14 cellular contexts compared by ENCODE assay signal in the genomic region with DNA sequence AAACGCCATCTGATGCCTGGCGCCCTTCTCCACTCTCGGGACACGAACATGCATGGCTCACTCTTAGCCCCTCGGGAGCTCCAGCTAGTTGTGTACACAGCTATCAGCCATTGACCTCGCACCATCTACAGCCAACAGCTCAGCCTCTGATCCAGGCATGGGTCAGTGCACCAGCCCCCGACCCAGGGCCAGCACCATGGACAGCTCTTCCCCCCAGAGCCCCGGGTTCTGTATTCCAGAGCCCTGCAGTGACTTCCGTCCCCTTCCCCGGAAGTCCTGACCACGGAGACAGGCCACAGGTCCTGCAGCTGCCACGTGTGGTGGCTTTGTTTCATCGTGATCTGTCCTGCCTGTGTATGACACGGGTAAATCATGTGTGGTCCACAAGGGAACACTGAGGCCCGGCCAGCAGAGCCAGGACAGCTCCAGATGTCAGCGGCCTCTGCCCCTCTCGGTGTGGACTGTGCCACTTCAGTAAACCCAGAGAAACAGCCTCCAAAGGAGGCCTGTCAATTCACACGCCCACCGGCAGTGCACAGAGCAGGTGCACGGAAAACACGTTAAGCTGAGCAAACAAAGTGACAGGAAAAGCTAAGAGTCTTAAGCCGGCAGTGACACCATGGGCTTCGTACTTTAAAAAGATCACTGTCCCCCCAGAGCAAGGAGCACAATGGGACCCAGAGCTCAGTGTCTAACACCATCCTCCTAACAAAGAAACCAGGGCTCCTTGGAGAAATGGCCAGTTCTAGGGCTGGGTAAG. TPM values are rescaled to one million over a fixed set of nuclear protein-coding genes. Genes with fewer than 3 reads are reported as not detected.
DNase-seq lines count a peak whose midpoint lies in the region; ATAC-seq, FAIRE-seq and TF ChIP-seq lines count a peak whose summit lies in the region.
"Had no signal": no experiment of that assay in that cellular context is flagged by ENCODE, and none has a peak within 500 bp of the region (broad histone marks: within the 10 kb centered on the region; RNA-seq: fewer than 3 reads in every experiment).

No MANE protein-coding gene starts in this region.

- FAIRE-seq in GM12892 (lab: Jason Lieb, UNC): no peak
- FAIRE-seq: bronchial epithelial cell had no signal

- H3K9me3 Mint-ChIP-seq in GM23338 (no peaks in the 10 kb centered on the region; the same call in 2 of the 3 replicates), WTC11 (no peaks in the 10 kb centered on the region), nephron progenitor cell (no peaks in the 10 kb centered on the region)
- no peaks in the 10 kb centered on the region for H3K9me3 Mint-ChIP-seq in activated naive CD4-positive, alpha-beta T cell treated with anti-CD3 and anti-CD28 coated beads, Interleukin-2, amount 50 U/mL, for 72 hours
- H3K9me3 Mint-ChIP-seq: activated CD8-positive, alpha-beta T cell treated with anti-CD3 and anti-CD28 coated beads for 36 hours; CD4-positive, alpha-beta T cell had no signal

- H3K9me2 ChIP-seq in GM23338 (ENCODE audit: insufficient read depth): no peaks in the 10 kb centered on the region

- H3K36me3 Mint-ChIP-seq in GM23338 (ENCODE audit: low read depth) (no peaks in the 10 kb centered on the region; the same call in 2 of the 3 replicates), WTC11 (no peaks in the 10 kb centered on the region), nephron progenitor cell (ENCODE audit: low read depth) (no peaks in the 10 kb centered on the region)
- no peaks in the 10 kb centered on the region for H3K36me3 Mint-ChIP-seq in activated naive CD4-positive, alpha-beta T cell treated with anti-CD3 and anti-CD28 coated beads, Interleukin-2, amount 50 U/mL, for 72 hours

- DNase-seq in GM23338 (ENCODE audit: low spot score): peak; percentile 69
- DNase-seq in NB4 (ENCODE audit: low read depth): peak; percentile 51
- DNase-seq in WTC11 (ENCODE audit: low spot score): peak; percentile 67
- peak; percentile 81 for DNase-seq in nephron progenitor cell
- no peak for DNase-seq in GM12892 (ENCODE audit: insufficient read length)
- DNase-seq in activated naive CD4-positive, alpha-beta T cell treated with anti-CD3 and anti-CD28 coated beads, Interleukin-2, amount 50 U/mL, for 72 hours (ENCODE audit: low spot score in 2 of 2): no peak
- no peak for DNase-seq in smooth muscle cell (lab: John Stamatoyannopoulos, UW; ENCODE audit: unreplicated experiment)
- DNase-seq: activated CD8-positive, alpha-beta T cell treated with anti-CD3 and anti-CD28 coated beads for 36 hours; activated gamma-delta T cell; CD4-positive, alpha-beta T cell; mammary epithelial cell; testis had no signal

- no peaks in the 10 kb centered on the region for H3K79me2 ChIP-seq in GM23338 (replicated peaks; ENCODE audit: insufficient read depth)
- H3K79me2 ChIP-seq in smooth muscle cell (ENCODE audit: low read depth): no peaks in the 10 kb centered on the region

- no peak overlapping the region for H3K9ac ChIP-seq in smooth muscle cell (ENCODE audit: low read depth)

- H3F3A ChIP-seq in GM23338 (replicated peaks; ENCODE audit: low read depth) (no peaks in the 10 kb centered on the region), smooth muscle cell (ENCODE audit: low read depth) (no peaks in the 10 kb centered on the region)

- TF ChIP-seq CTCF in GM23338 (conservative IDR thresholded peaks at IDR 0.05; ENCODE audit: low read depth in 2 of 2) (no peak), NB4 (IDR thresholded peaks at IDR 0.05; ENCODE audit: low read depth, low read length) (no peak), WTC11 (IDR thresholded peaks at IDR 0.05) (no peak), nephron progenitor cell (IDR thresholded peaks at IDR 0.05) (no peak), smooth muscle cell (IDR thresholded peaks at IDR 0.05; ENCODE audit: borderline replicate concordance, insufficient read depth, poor library complexity, severe bottlenecking) (no peak)

- 76% methylated on average over 23 of the region's 23 CpGs for WGBS in smooth muscle cell (ENCODE audit: low lambda C conversion rate)

- H3K4me3 Mint-ChIP-seq in GM23338 (no peak overlapping the region), WTC11 (no peak overlapping the region), nephron progenitor cell (no peak overlapping the region)
- H3K4me3 Mint-ChIP-seq: activated CD8-positive, alpha-beta T cell treated with anti-CD3 and anti-CD28 coated beads for 36 hours; CD4-positive, alpha-beta T cell had no signal

- H3K27ac ChIP-seq in GM23338 (ENCODE audit: low read depth) (no peak overlapping the region), smooth muscle cell (ENCODE audit: low read depth) (no peak overlapping the region)
- H3K27ac ChIP-seq: testis had no signal

- H3K4me2 ChIP-seq in GM23338 (no peak overlapping the region), smooth muscle cell (no peak overlapping the region)

- CTCF ChIA-PET in WTC11 (lab: Charles Lee): interaction anchor here (0.8 to 1.5 kb wide), 5 partner anchors 13 to 111 kb away, joined by 3 to 10 read pairs (median 3); a partner anchor contains a TSS

- H3K27me3 ChIP-seq in GM23338 (ENCODE audit: insufficient read depth) (no peaks in the 10 kb centered on the region), smooth muscle cell (ENCODE audit: low read depth) (no peaks in the 10 kb centered on the region)
- H3K27me3 ChIP-seq: heart left ventricle, testis had no signal

- H3K9me3 ChIP-seq in smooth muscle cell (replicated peaks; ENCODE audit: low read depth): no peaks in the 10 kb centered on the region
- H3K9me3 ChIP-seq: testis had no signal

- H3K4me1 ChIP-seq in GM23338 (ENCODE audit: insufficient read depth): no peaks in the 10 kb centered on the region
- H3K4me1 ChIP-seq in smooth muscle cell (ENCODE audit: low read depth): no peaks in the 10 kb centered on the region

- H3K4me1 Mint-ChIP-seq in GM23338 (peaks cover 18% of the 10 kb centered on the region), WTC11 (peaks cover 10% of the 10 kb centered on the region), nephron progenitor cell (peaks cover 15% of the 10 kb centered on the region)

- POLR2A ChIA-PET in WTC11 (lab: Charles Lee): interaction anchor here (0.9 kb wide), 1 partner anchor 588 kb away, joined by 3 read pairs; no protein-coding TSS in a partner anchor

- ATAC-seq in GM23338 (peak; percentile 75), WTC11 (peak; percentile 38; the same call in 1 of the 2 replicates)
- ATAC-seq in activated naive CD4-positive, alpha-beta T cell treated with anti-CD3 and anti-CD28 coated beads, Interleukin-2, amount 50 U/mL, for 72 hours: no peak
- ATAC-seq: activated CD8-positive, alpha-beta T cell treated with anti-CD3 and anti-CD28 coated beads for 36 hours; heart left ventricle had no signal

- TF ChIP-seq POLR2A in NB4 (IDR thresholded peaks at IDR 0.05; ENCODE audit: extremely low read depth, insufficient read length) (no peak), GM12892 (IDR thresholded peaks at IDR 0.05; ENCODE audit: low read depth, low read length) (no peak)

- H3K36me3 ChIP-seq in GM23338 (ENCODE audit: insufficient read depth): no peaks in the 10 kb centered on the region
- no peaks in the 10 kb centered on the region for H3K36me3 ChIP-seq in smooth muscle cell (ENCODE audit: low read depth)
- H3K36me3 ChIP-seq: heart left ventricle had no signal

- H3K27me3 Mint-ChIP-seq in GM23338 (ENCODE audit: insufficient read depth, low read depth, poor library complexity): peaks cover 21% of the 10 kb centered on the region
- H3K27me3 Mint-ChIP-seq in WTC11 (ENCODE audit: low read depth): no peaks in the 10 kb centered on the region
- peaks cover 23% of the 10 kb centered on the region for H3K27me3 Mint-ChIP-seq in nephron progenitor cell (ENCODE audit: low read depth, poor library complexity)
- H3K27me3 Mint-ChIP-seq: activated CD8-positive, alpha-beta T cell treated with anti-CD3 and anti-CD28 coated beads for 36 hours; CD4-positive, alpha-beta T cell had no signal

- H4K20me1 ChIP-seq in GM23338 (replicated peaks; ENCODE audit: insufficient read depth): no peaks in the 10 kb centered on the region
- H4K20me1 ChIP-seq in smooth muscle cell (ENCODE audit: low read depth): no peaks in the 10 kb centered on the region

- H3K27ac Mint-ChIP-seq in GM23338 (no peak overlapping the region), WTC11 (no peak overlapping the region), nephron progenitor cell (no peak overlapping the region)
- no peak overlapping the region for H3K27ac Mint-ChIP-seq in activated naive CD4-positive, alpha-beta T cell treated with anti-CD3 and anti-CD28 coated beads, Interleukin-2, amount 50 U/mL, for 72 hours
- H3K27ac Mint-ChIP-seq: activated CD8-positive, alpha-beta T cell treated with anti-CD3 and anti-CD28 coated beads for 36 hours; CD4-positive, alpha-beta T cell had no signal

- no peak overlapping the region for H3K4me3 ChIP-seq in GM23338
- H3K4me3 ChIP-seq in NB4 (ENCODE audit: low read depth, low read length): no peak overlapping the region
- H3K4me3 ChIP-seq in smooth muscle cell: no peak overlapping the region
- H3K4me3 ChIP-seq: heart left ventricle, testis had no signal

- H2AFZ ChIP-seq in GM23338 (no peak overlapping the region), smooth muscle cell (ENCODE audit: low read depth) (no peak overlapping the region)

TF ChIP-seq in WTC11, 78 proteins besides CTCF, POLR2A, EP300 and RAD21 (continues in another document):
- no peak for TF ChIP-seq GABPB1 (CRISPR knock-in tag; IDR thresholded peaks at IDR 0.05)

RNA-seq across cellular contexts. Expression of a gene that starts 13.0 kb away (rescaled TPM):
- total RNA-seq in GM23338 (2014; rRNA removed; shearing (Covaris generic)): 8.0 and 10.2 TPM in 2 replicates
- 20.5 and 24.1 TPM in 2 replicates for polyA plus RNA-seq in GM23338 (2016; fragmentation: Nextera tagmentation; extraction: Ambion mirVana)
- 20.7 to 23.2 TPM (median 22.2 TPM) in 3 replicates for total RNA-seq in WTC11 (2021)
- 4.3 TPM for polyA plus RNA-seq in GM12892 (2012; ENCODE audit: missing spikeins)
- 10 to 100 TPM; 14.5 to 25.5 TPM for total RNA-seq in activated naive CD4-positive, alpha-beta T cell treated with anti-CD3 and anti-CD28 coated beads, Interleukin-2, amount 50 U/mL, for 72 hours
- 1.4 and 2.3 TPM in 2 replicates for total RNA-seq in smooth muscle cell
- 9.2 and 13.2 TPM in 2 replicates for polyA plus RNA-seq in smooth muscle cell

RNA-seq across cellular contexts. Expression of a gene that starts 37.3 kb away (rescaled TPM):
- 3.1 and 3.5 TPM in 2 replicates for total RNA-seq in GM23338 (2014; rRNA removed; shearing (Covaris generic))
- polyA plus RNA-seq in GM23338 (2016; fragmentation: Nextera tagmentation; extraction: Ambion mirVana) (2.2 and 2.9 TPM in 2 replicates), smooth muscle cell (11.5 and 12.8 TPM in 2 replicates)
- total RNA-seq in WTC11 (2021) (4.0 to 4.6 TPM (median 4.4 TPM) in 3 replicates), smooth muscle cell (6.3 and 7.6 TPM in 2 replicates)
- 6.3 TPM for polyA plus RNA-seq in GM12892 (2012; ENCODE audit: missing spikeins)
- total RNA-seq in activated naive CD4-positive, alpha-beta T cell treated with anti-CD3 and anti-CD28 coated beads, Interleukin-2, amount 50 U/mL, for 72 hours: 1 to 10 TPM; 4.1 to 7.2 TPM

Comparison
In these comparisons a context has a peak if more than half of its experiments do, and no peak if none do; other contexts are left out.
1. ATAC-seq: peak in GM23338 (single experiment) and WTC11 (single experiment); none in activated naive CD4-positive, alpha-beta T cell treated with anti-CD3 and anti-CD28 coated beads, Interleukin-2, amount 50 U/mL, for 72 hours (0 of 2).
2. DNase-seq: peak in GM23338 (single experiment), NB4 (single experiment), WTC11 (single experiment) and nephron progenitor cell (single experiment); none in GM12892 (single experiment), activated naive CD4-positive, alpha-beta T cell treated with anti-CD3 and anti-CD28 coated beads, Interleukin-2, amount 50 U/mL, for 72 hours (0 of 2) and smooth muscle cell (single experiment).